ENCODE assay signal across 15 cellular contexts in genomic region chr3:133237380-133237779, GRCh38.
DNase-seq lines count a peak whose midpoint lies in the region; TF ChIP-seq lines count a peak whose summit lies in the region.
"Had no signal": no experiment of that assay in that cellular context is flagged by ENCODE, and none has a peak within 500 bp of the region (broad histone marks: within the 10 kb centered on the region; RNA-seq: fewer than 3 reads in every experiment).

No MANE protein-coding gene starts in this region.

- no peak overlapping the region for H3K27ac Mint-ChIP-seq in endothelial cell (ENCODE audit: unreplicated experiment)

- H3F3A ChIP-seq in SK-N-SH (replicated peaks; ENCODE audit: insufficient read depth) = no peaks in the 10 kb centered on the region

- H3K79me2 ChIP-seq in Karpas-422 (ENCODE audit: low read length) = no peaks in the 10 kb centered on the region
- H3K79me2 ChIP-seq in SK-N-SH (ENCODE audit: insufficient read depth) = no peaks in the 10 kb centered on the region

- H3K9me3 ChIP-seq in A673 (ENCODE audit: low read depth, low read length, poor library complexity, severe bottlenecking) = no peaks in the 10 kb centered on the region
- no peaks in the 10 kb centered on the region for H3K9me3 ChIP-seq in Karpas-422 (ENCODE audit: low read length)
- peaks cover 4% of the 10 kb centered on the region; the same call in 1 of the 2 replicates for H3K9me3 ChIP-seq in SK-N-SH
- H3K9me3 ChIP-seq: Caco-2 had no signal

- DNase-seq in A673 (ENCODE audit: low spot score) = peak; percentile 56
- DNase-seq in Karpas-422 = peak; percentile 33
- DNase-seq in SK-N-SH = peak; percentile 38
- no peak for DNase-seq in endothelial cell (ENCODE audit: low spot score)
- DNase-seq in NCI-H446 (lab: John Stamatoyannopoulos, UW) = no peak
- no peak for DNase-seq in putamen (ENCODE audit: low spot score)
- DNase-seq: Caco-2, H9, NCI-H2029, NCI-H2227 treated with DMSO at 0.1 percent for 48 hours, NCI-H524 treated with DMSO at 0.1 percent for 48 hours, OCI-M1, SIG-M5, SW 1271 had no signal

- H3K27me3 Mint-ChIP-seq in endothelial cell (ENCODE audit: unreplicated experiment) = no peaks in the 10 kb centered on the region

- CTCF ChIA-PET in A673 (lab: Charles Lee) = no interaction called here
- CTCF ChIA-PET in SK-N-SH (lab: Yijun Ruan, JAX) = interaction anchor here (1.0 to 2.8 kb wide), 5 partner anchors 9 to 196 kb away, joined by 3 to 9 read pairs (median 5); no protein-coding TSS in a partner anchor

- POLR2A ChIA-PET in A673 (lab: Charles Lee; ENCODE audit: low non-redundant PET) = no interaction called here
- POLR2A ChIA-PET in SK-N-SH (lab: Yijun Ruan, JAX) = interaction anchor here (2.2 kb wide), 1 partner anchor 10 kb away, joined by 5 read pairs; no protein-coding TSS in a partner anchor

- H3K9ac ChIP-seq in Karpas-422 (ENCODE audit: low read length) (no peak overlapping the region), SK-N-SH (no peak overlapping the region)

- no peaks in the 10 kb centered on the region for H3K36me3 Mint-ChIP-seq in endothelial cell (ENCODE audit: low read depth, unreplicated experiment)

- no peaks in the 10 kb centered on the region for H3K27me3 ChIP-seq in A673 (replicated peaks; ENCODE audit: insufficient read depth, low read depth, low read length, poor library complexity)
- no peaks in the 10 kb centered on the region for H3K27me3 ChIP-seq in Karpas-422 (ENCODE audit: low read length)
- no peaks in the 10 kb centered on the region for H3K27me3 ChIP-seq in SK-N-SH (ENCODE audit: insufficient read depth)

- TF ChIP-seq RAD21 in SK-N-SH (IDR thresholded peaks at IDR 0.05; ENCODE audit: low read length) = no peak

- no TSS peak for BruUV-seq in A673 (replicated peaks; lab: Mats Ljungman, UMichigan)

- peaks cover 4% of the 10 kb centered on the region for H3K4me1 ChIP-seq in A673 (ENCODE audit: insufficient read depth, low read length, poor library complexity, severe bottlenecking)
- H3K4me1 ChIP-seq in Karpas-422 (ENCODE audit: low read length) = peaks cover 11% of the 10 kb centered on the region
- peaks cover 9 to 14% of the 10 kb centered on the region in 2 experiments; a peak in 3 of 4 replicates for H3K4me1 ChIP-seq in SK-N-SH (ENCODE audit: control insufficient read depth in 1 of 2, insufficient read depth in 2 of 2, low read depth in 1 of 2, low read length in 1 of 2)
- H3K4me1 ChIP-seq: Caco-2 had no signal

- H3K4me3 ChIP-seq in A673 (ENCODE audit: low read depth, low read length, poor library complexity, severe bottlenecking) (no peak overlapping the region), Karpas-422 (ENCODE audit: low read length) (no peak overlapping the region), SK-N-SH (ENCODE audit: low read depth in 2 of 2, low read length in 1 of 2) (no peak overlapping the region)

- H4K20me1 ChIP-seq in Karpas-422 (ENCODE audit: insufficient read depth, low read depth, low read length) (no peaks in the 10 kb centered on the region), SK-N-SH (ENCODE audit: insufficient read depth) (no peaks in the 10 kb centered on the region)

- H3K9me2 ChIP-seq in Karpas-422 (replicated peaks; ENCODE audit: insufficient read depth, low read length) (no peaks in the 10 kb centered on the region), SK-N-SH (no peaks in the 10 kb centered on the region)

- H3K27ac ChIP-seq in A673 (ENCODE audit: low read depth, low read length, poor library complexity, severe bottlenecking) (no peak overlapping the region), Karpas-422 (ENCODE audit: low read length) (no peak overlapping the region), SK-N-SH (ENCODE audit: low read depth in 2 of 2, low read length in 1 of 2) (peak overlapping the region; percentile 6 to 92), cingulate gyrus (ENCODE audit: low read depth, low read length) (peak overlapping the region; percentile 32)

- no peaks in the 10 kb centered on the region for H3K36me3 ChIP-seq in A673 (ENCODE audit: insufficient read depth, low read length, poor library complexity, severe bottlenecking)
- no peaks in the 10 kb centered on the region for H3K36me3 ChIP-seq in Karpas-422 (ENCODE audit: insufficient read depth, low read length)
- no peaks in the 10 kb centered on the region for H3K36me3 ChIP-seq in SK-N-SH (replicated peaks in 1 of 2; ENCODE audit: control insufficient read depth in 1 of 2, insufficient read depth in 2 of 2, low read length in 1 of 2)

- no peaks in the 10 kb centered on the region for H3K9me3 Mint-ChIP-seq in endothelial cell (ENCODE audit: unreplicated experiment)

- H3K4me1 Mint-ChIP-seq in endothelial cell (ENCODE audit: unreplicated experiment) = peaks cover 4% of the 10 kb centered on the region

- intact Hi-C loops in A673 (cut with micrococcal nuclease; ENCODE audit: unreplicated experiment) = no loop called here

- H3K4me3 Mint-ChIP-seq in endothelial cell (ENCODE audit: unreplicated experiment) = no peak overlapping the region
- H3K4me3 Mint-ChIP-seq: H9 had no signal

- H3K4me2 ChIP-seq in Karpas-422 (ENCODE audit: low read depth, low read length, poor library complexity, severe bottlenecking) (no peak overlapping the region), SK-N-SH (no peak overlapping the region)

- no peak overlapping the region for H2AFZ ChIP-seq in Karpas-422 (ENCODE audit: low read length)
- no peak overlapping the region for H2AFZ ChIP-seq in SK-N-SH (ENCODE audit: low read depth)

- TF ChIP-seq EP300 in SK-N-SH (IDR thresholded peaks at IDR 0.05; ENCODE audit: borderline replicate concordance in 1 of 2, low read depth in 1 of 2, low read length in 1 of 2) = peak in 1 of 2 experiments; percentile 78; a peak in 2 of 4 replicates

- TF ChIP-seq CTCF in A673 (conservative IDR thresholded peaks at IDR 0.05; ENCODE audit: low read depth, low read length) (no peak), SK-N-SH (IDR thresholded peaks at IDR 0.05) (no peak), endothelial cell (IDR thresholded peaks at IDR 0.05; ENCODE audit: unreplicated experiment) (no peak)

TF ChIP-seq in SK-N-SH, 30 proteins besides CTCF, POLR2A, EP300 and RAD21:
- no peak for TF ChIP-seq TAF1 (IDR thresholded peaks at IDR 0.05; ENCODE audit: borderline replicate concordance, low read depth, low read length)
- peak; percentile 68; the same call in 1 of the 2 replicates for TF ChIP-seq GATA2 (CRISPR knock-in tag; IDR thresholded peaks at IDR 0.05)
- TF ChIP-seq TCF12 (IDR thresholded peaks at IDR 0.05) = peak; percentile 44; the same call in 1 of the 2 replicates
- peak; percentile 71; the same call in 1 of the 2 replicates for TF ChIP-seq RCOR1 (IDR thresholded peaks at IDR 0.05; ENCODE audit: low read length)
- TF ChIP-seq USF2 (IDR thresholded peaks at IDR 0.05; ENCODE audit: borderline replicate concordance, low read depth, low read length) = no peak

Comparison
In these comparisons a context has a peak if more than half of its experiments do, and no peak if none do; other contexts are left out.
1. DNase-seq: peak in A673 (single experiment), Karpas-422 (single experiment) and SK-N-SH (single experiment); none in endothelial cell (single experiment), NCI-H446 (0 of 2) and putamen (single experiment).
2. H3K27ac ChIP-seq: peak in SK-N-SH (2 of 2) and cingulate gyrus (single experiment); none in A673 (single experiment) and Karpas-422 (single experiment).